Comparison of ENCODE assay signal across 22 cellular contexts in genomic region chrX:5341902-5342301, GRCh38.
"Had no signal": no experiment of that assay in that cellular context is flagged by ENCODE, and none has a peak within 500 bp of the region (broad histone marks: within the 10 kb centered on the region; RNA-seq: fewer than 3 reads in every experiment).

No MANE protein-coding gene starts in this region.

- DNase-seq: Karpas-422, KG1, MG63, NCI-H1092, NCI-H1105 treated with DMSO at 0.1 percent for 48 hours, NCI-H1417 treated with DMSO at 0.1 percent for 48 hours, NCI-H146, NCI-H1694 treated with DMSO at 0.1 percent for 48 hours, NCI-H1930, NCI-H2081, NCI-H2171, NCI-H226, NCI-H446, NCI-H510A, NCI-H524 treated with DMSO at 0.1 percent for 48 hours, NCI-H69, NCI-H774, SHP77, SK-N-SH, SW 1271 had no signal

- H3K27ac ChIP-seq: RWPE1 had no signal

- H3K9ac ChIP-seq: SK-N-SH had no signal

- H3K36me3 ChIP-seq: MG63 had no signal

- H3K4me3 ChIP-seq: MG63 had no signal

- H3K27me3 ChIP-seq: MG63 had no signal

- H3K4me2 ChIP-seq: SK-N-SH had no signal

- H3K9me3 ChIP-seq: MG63 had no signal

- ATAC-seq: Panc1 had no signal
